Comparison of ENCODE assay signal across 17 cellular contexts in genomic region chr4:699816-700580, GRCh38. TPM values are rescaled to one million over a fixed set of nuclear protein-coding genes. Genes with fewer than 3 reads are reported as not detected.
DNase-seq lines count a peak whose midpoint lies in the region; ATAC-seq and TF ChIP-seq lines count a peak whose summit lies in the region.
"Had no signal": no experiment of that assay in that cellular context is flagged by ENCODE, and none has a peak within 500 bp of the region (broad histone marks: within the 10 kb centered on the region; RNA-seq: fewer than 3 reads in every experiment).

No MANE protein-coding gene starts in this region.

- no peaks in the 10 kb centered on the region for H3K36me3 ChIP-seq in OCI-LY7 (ENCODE audit: insufficient read depth, low read length)
- no peaks in the 10 kb centered on the region for H3K36me3 ChIP-seq in stomach
- H3K36me3 ChIP-seq: right atrium auricular region had no signal

- no peaks in the 10 kb centered on the region for H3K9me2 ChIP-seq in OCI-LY7 (ENCODE audit: insufficient read depth, low read length)

- POLR2A ChIA-PET in OCI-LY7 (lab: Charles Lee): interaction anchor here (0.7 to 1.2 kb wide), 2 partner anchors 53 to 227 kb away, joined by 3 to 6 read pairs; no protein-coding TSS in a partner anchor

- H3K9me3 ChIP-seq in OCI-LY7 (ENCODE audit: low read length): no peaks in the 10 kb centered on the region
- H3K9me3 ChIP-seq in stomach: no peaks in the 10 kb centered on the region
- H3K9me3 ChIP-seq: right atrium auricular region had no signal

- BruUV-seq in OCI-LY7 (replicated peaks; lab: Mats Ljungman, UMichigan): no TSS peak

- WGBS in stomach, 5 donors: 81 to 86% (median 83%) methylated on average over 27 of the region's 27 CpGs

- H2AFZ ChIP-seq in OCI-LY7 (ENCODE audit: low read length): peak overlapping the region; percentile 19; the same call in 1 of the 2 replicates

- no peaks in the 10 kb centered on the region for H3K36me3 Mint-ChIP-seq in activated CD4-positive, alpha-beta T cell treated with anti-CD3 and anti-CD28 coated beads, Interleukin-2, amount 10 ng/mL, durations not matched to agents 24 days and 14 days (ENCODE audit: low read depth)
- H3K36me3 Mint-ChIP-seq: type B pancreatic cell had no signal

- intact Hi-C loops in activated CD4-positive, alpha-beta T cell treated with anti-CD3 and anti-CD28 coated beads, Interleukin-2, amount 10 ng/mL, durations not matched to agents 24 days and 14 days (cut with micrococcal nuclease): no loop called here
- intact Hi-C loops in OCI-LY7 (cut with micrococcal nuclease; ENCODE audit: unreplicated experiment) (no loop called here), stomach (cut with DNase I; ENCODE audit: low total_unique reads) (no loop called here)

- H3K27me3 ChIP-seq in stomach: no peaks in the 10 kb centered on the region
- H3K27me3 ChIP-seq: right atrium auricular region had no signal

- CTCF ChIA-PET in OCI-LY7 (lab: Charles Lee; ENCODE audit: unreplicated experiment): no interaction called here

- TF ChIP-seq POLR2A in stomach (IDR thresholded peaks at IDR 0.05): no peak

- H3K79me2 ChIP-seq in OCI-LY7 (ENCODE audit: insufficient read depth, low read depth, low read length): no peaks in the 10 kb centered on the region

- H3K27ac ChIP-seq in OCI-LY7 (ENCODE audit: low read depth, low read length, poor library complexity, severe bottlenecking) (peak overlapping the region; percentile 46), epithelial cell of prostate (peak overlapping the region; percentile 58), stomach (peak overlapping the region in 3 of 5 donors; percentile 37 to 82 (median 70))
- H3K27ac ChIP-seq: right atrium auricular region had no signal

- H3K27me3 Mint-ChIP-seq in activated CD4-positive, alpha-beta T cell treated with anti-CD3 and anti-CD28 coated beads, Interleukin-2, amount 10 ng/mL, durations not matched to agents 24 days and 14 days: peaks cover 5% of the 10 kb centered on the region
- H3K27me3 Mint-ChIP-seq: effector memory CD8-positive, alpha-beta T cell had no signal

- no peak for ATAC-seq in GM18867 (IDR thresholded peaks at IDR 0.05; ENCODE audit: unreplicated experiment)
- ATAC-seq: left ventricle myocardium superior had no signal

- no peak overlapping the region for H3K4me3 Mint-ChIP-seq in activated CD4-positive, alpha-beta T cell treated with anti-CD3 and anti-CD28 coated beads, Interleukin-2, amount 10 ng/mL, durations not matched to agents 24 days and 14 days
- H3K4me3 Mint-ChIP-seq: type B pancreatic cell had no signal

- H3K9me3 Mint-ChIP-seq in activated CD4-positive, alpha-beta T cell treated with anti-CD3 and anti-CD28 coated beads, Interleukin-2, amount 10 ng/mL, durations not matched to agents 24 days and 14 days: no peaks in the 10 kb centered on the region
- H3K9me3 Mint-ChIP-seq: effector memory CD8-positive, alpha-beta T cell; type B pancreatic cell had no signal

- no peaks in the 10 kb centered on the region for H4K20me1 ChIP-seq in OCI-LY7 (ENCODE audit: insufficient read depth, low read length)

- no peak for DNase-seq in activated CD4-positive, alpha-beta T cell treated with anti-CD3 and anti-CD28 coated beads, Interleukin-2, amount 10 ng/mL, durations not matched to agents 24 days and 14 days
- no peak for DNase-seq in activated CD4-positive, alpha-beta T cell treated with anti-CD3 and anti-CD28 coated beads for 4 hours
- no peak for DNase-seq in OCI-LY7 (ENCODE audit: low spot score)
- no peak for DNase-seq in epithelial cell of prostate (ENCODE audit: low read depth, low spot score)
- DNase-seq in stomach: no peak
- DNase-seq in activated CD4-positive, alpha-beta T cell treated with anti-CD3 and anti-CD28 coated beads for 48 hours: no peak
- DNase-seq in NCI-H82 (lab: John Stamatoyannopoulos, UW): no peak
- DNase-seq: activated gamma-delta T cell; COR-L47; effector memory CD8-positive, alpha-beta T cell; GOT3; NCI-H1417 treated with DMSO at 0.1 percent for 48 hours; NCI-H446 had no signal

- H3K27ac Mint-ChIP-seq in activated CD4-positive, alpha-beta T cell treated with anti-CD3 and anti-CD28 coated beads, Interleukin-2, amount 10 ng/mL, durations not matched to agents 24 days and 14 days: peak overlapping the region; percentile 79
- H3K27ac Mint-ChIP-seq: type B pancreatic cell had no signal

- peaks cover 18% of the 10 kb centered on the region for H3K4me1 Mint-ChIP-seq in activated CD4-positive, alpha-beta T cell treated with anti-CD3 and anti-CD28 coated beads, Interleukin-2, amount 10 ng/mL, durations not matched to agents 24 days and 14 days

- peak overlapping the region; percentile 49 for H3K4me2 ChIP-seq in OCI-LY7 (ENCODE audit: low read length)

- TF ChIP-seq CTCF in OCI-LY7 (conservative IDR thresholded peaks at IDR 0.05; ENCODE audit: low read length): no peak
- TF ChIP-seq CTCF in stomach (IDR thresholded peaks at IDR 0.05): no peak

- H3K4me3 ChIP-seq in OCI-LY7 (ENCODE audit: low read depth, low read length, poor library complexity, severe bottlenecking) (peak overlapping the region; percentile 14), stomach (no peak overlapping the region)
- H3K4me3 ChIP-seq: right atrium auricular region had no signal

- no peak for TF ChIP-seq EP300 in stomach (IDR thresholded peaks at IDR 0.05)

- H3K4me1 ChIP-seq in OCI-LY7 (ENCODE audit: insufficient read depth, low read length, poor library complexity, severe bottlenecking): peaks cover 22% of the 10 kb centered on the region
- peaks cover 0 to 25% (median 11%) of the 10 kb centered on the region in 4 donors for H3K4me1 ChIP-seq in stomach

RNA-seq across cellular contexts. Expression of gene PCGF3, which starts 5.6 kb away (rescaled TPM):
- total RNA-seq in activated CD4-positive, alpha-beta T cell treated with anti-CD3 and anti-CD28 coated beads, Interleukin-2, amount 10 ng/mL, durations not matched to agents 24 days and 14 days: 32.1 and 34.5 TPM in 2 replicates
- 33.8 and 43.7 TPM in 2 replicates for total RNA-seq in OCI-LY7 (2014; rRNA removed; shearing (Covaris generic))
- 45.9 and 50.2 TPM in 2 replicates for total RNA-seq in OCI-LY7 (2022)
- 100 to 1,000 TPM in 2 of 5 donors, 10 to 100 TPM in 3; 45.2 to 140 (median 82.6) TPM for total RNA-seq in stomach
- 10 to 100 TPM; 24.7 to 48.9 (median 24.9) TPM for polyA plus RNA-seq in stomach

RNA-seq across cellular contexts. Expression of gene SLC49A3, which starts 11.0 kb away (rescaled TPM):
- 0.40 and 0.72 TPM in 2 replicates for total RNA-seq in activated CD4-positive, alpha-beta T cell treated with anti-CD3 and anti-CD28 coated beads, Interleukin-2, amount 10 ng/mL, durations not matched to agents 24 days and 14 days
- not detected in 2 replicates for total RNA-seq in OCI-LY7 (2014; rRNA removed; shearing (Covaris generic))
- total RNA-seq in OCI-LY7 (2022): not detected in 2 replicates
- total RNA-seq in stomach: 10 to 100 TPM in 2 of 5 donors, 1 to 10 TPM in 3; 2.7 to 18.8 (median 9.4) TPM
- 10 to 100 TPM in 2 of 3 donors, 1 to 10 TPM in 1; 8.2 to 15.2 (median 11.4) TPM for polyA plus RNA-seq in stomach

RNA-seq across cellular contexts. Expression of gene MYL5, which starts 25.7 kb away (rescaled TPM):
- 23.4 and 24.7 TPM in 2 replicates for total RNA-seq in activated CD4-positive, alpha-beta T cell treated with anti-CD3 and anti-CD28 coated beads, Interleukin-2, amount 10 ng/mL, durations not matched to agents 24 days and 14 days
- 23.0 and 24.4 TPM in 2 replicates for total RNA-seq in OCI-LY7 (2014; rRNA removed; shearing (Covaris generic))
- total RNA-seq in OCI-LY7 (2022) (62.2 and 67.4 TPM in 2 replicates), stomach (10 to 100 TPM in 3 of 5 donors, 1 to 10 TPM in 2; 7.0 to 67.7 (median 13.4) TPM)
- 100 to 1,000 TPM in 1 of 3 donors, 10 to 100 TPM in 2; 18.8 to 148 (median 42.7) TPM for polyA plus RNA-seq in stomach

RNA-seq across cellular contexts. Expression of gene ATP5ME, which starts 25.9 kb away (rescaled TPM):
- 232 TPM in 2 replicates for total RNA-seq in activated CD4-positive, alpha-beta T cell treated with anti-CD3 and anti-CD28 coated beads, Interleukin-2, amount 10 ng/mL, durations not matched to agents 24 days and 14 days
- 388 and 420 TPM in 2 replicates for total RNA-seq in OCI-LY7 (2014; rRNA removed; shearing (Covaris generic))
- total RNA-seq in OCI-LY7 (2022) (276 and 359 TPM in 2 replicates), stomach (100 to 1,000 TPM in 3 of 5 donors, 10 to 100 TPM in 1, 1 to 10 TPM in 1; 8.0 to 842 (median 169) TPM)
- 100 to 1,000 TPM; 742 to 876 (median 853) TPM for polyA plus RNA-seq in stomach
